Comparison of ENCODE assay signal across 8 cellular contexts in genomic region chrX:47836164-47837072, GRCh38. TPM values are rescaled to one million over a fixed set of nuclear protein-coding genes. Genes with fewer than 3 reads are reported as not detected.
DNase-seq lines count a peak whose midpoint lies in the region; ATAC-seq, FAIRE-seq and TF ChIP-seq lines count a peak whose summit lies in the region.

ZNF81 (plus strand) TSS chrX:47836902; CDS start chrX:47846268, 9,366 bp downstream.

- H3K4me1 ChIP-seq in Caco-2 = no peaks in the 10 kb centered on the region

- no peaks in the 10 kb centered on the region for H3K27me3 ChIP-seq in Caco-2 (replicated peaks; ENCODE audit: control insufficient read depth, insufficient read depth, low read length)

- H3K9me3 Mint-ChIP-seq in Caco-2 (ENCODE audit: unreplicated experiment) (no peaks in the 10 kb centered on the region), memory B cell (no peaks in the 10 kb centered on the region)
- H3K9me3 Mint-ChIP-seq in effector memory CD8-positive, alpha-beta T cell = no peaks in the 10 kb centered on the region

- peak; percentile 94 to 96 for DNase-seq in Caco-2
- DNase-seq in HTR-8/SVneo (ENCODE audit: insufficient read length, low spot score) = peak; percentile 67
- DNase-seq in NOMO-1 treated with DMSO at 0.1 percent for 48 hours (lab: John Stamatoyannopoulos, UW; ENCODE audit: unreplicated experiment) = peak; percentile 84
- peak; percentile 67 to 79 (median 71) for DNase-seq in activated CD8-positive, alpha-beta memory T cell treated with anti-CD3 and anti-CD28 coated beads for 48 hours (ENCODE audit: low read depth in 2 of 3, low spot score in 2 of 3)
- peak; percentile 84 to 89 (median 87) for DNase-seq in effector memory CD8-positive, alpha-beta T cell
- DNase-seq in memory B cell (ENCODE audit: low spot score in 2 of 2) = peak; percentile 76 to 82
- peak; percentile 84 for DNase-seq in stimulated activated CD8-positive, alpha-beta memory T cell treated with anti-CD3 and anti-CD28 coated beads, Interleukin-12 subunit alpha, Interleukin-12 subunit beta, amount 100 ng/mL, for 1 hour (ENCODE audit: low read depth)

- H3K4me3 ChIP-seq in Caco-2 (ENCODE audit: low read depth, low read length) = peak within 1 kb of the TSS; percentile 44

- POLR2A ChIA-PET in Caco-2 (lab: Charles Lee) = no interaction called here

- peaks cover 5% of the 10 kb centered on the region for H3K36me3 Mint-ChIP-seq in Caco-2 (ENCODE audit: insufficient read depth, unreplicated experiment)
- peaks cover 11% of the 10 kb centered on the region for H3K36me3 Mint-ChIP-seq in effector memory CD8-positive, alpha-beta T cell (ENCODE audit: insufficient read depth)
- no peaks in the 10 kb centered on the region for H3K36me3 Mint-ChIP-seq in memory B cell

- CTCF ChIA-PET in Caco-2 (lab: Charles Lee) = no interaction called here

- TF ChIP-seq CTCF in Caco-2 (IDR thresholded peaks at IDR 0.05; ENCODE audit: insufficient read depth in 1 of 2, low read depth in 1 of 2, low read length in 1 of 2, severe bottlenecking in 1 of 2, unreplicated experiment in 1 of 2) = no peak

- BruUV-seq in Caco-2 (replicated peaks; lab: Mats Ljungman, UMichigan) = no TSS peak

- H3K27ac Mint-ChIP-seq in Caco-2 (ENCODE audit: unreplicated experiment) = peak within 1 kb of the TSS; percentile 99
- peak within 1 kb of the TSS; percentile 98 to 99 for H3K27ac Mint-ChIP-seq in effector memory CD8-positive, alpha-beta T cell
- H3K27ac Mint-ChIP-seq in memory B cell = peak within 1 kb of the TSS; percentile 98

- no peaks in the 10 kb centered on the region for H3K27me3 Mint-ChIP-seq in Caco-2 (ENCODE audit: insufficient read depth, unreplicated experiment)
- H3K27me3 Mint-ChIP-seq in effector memory CD8-positive, alpha-beta T cell = no peaks in the 10 kb centered on the region
- H3K27me3 Mint-ChIP-seq in memory B cell = no peaks in the 10 kb centered on the region

- H3K4me3 Mint-ChIP-seq in Caco-2 (ENCODE audit: unreplicated experiment) (peak within 1 kb of the TSS; percentile 100), memory B cell (peak within 1 kb of the TSS; percentile 100)
- peak within 1 kb of the TSS; percentile 97 to 99 for H3K4me3 Mint-ChIP-seq in effector memory CD8-positive, alpha-beta T cell

- intact Hi-C loops in Caco-2 (cut with micrococcal nuclease; ENCODE audit: unreplicated experiment) = loop anchor here (5.0 kb wide), 1 partner anchor 184 kb away; the partner anchor contains the start of gene ELK1

- H3K36me3 ChIP-seq in Caco-2 (ENCODE audit: control insufficient read depth, insufficient read depth, low read length) = no peaks in the 10 kb centered on the region

- FAIRE-seq in HTR-8/SVneo (lab: Jason Lieb, UNC) = peak; percentile 92

- H3K4me1 Mint-ChIP-seq in Caco-2 (ENCODE audit: low read depth, unreplicated experiment) (peaks cover under 1% of the 10 kb centered on the region), memory B cell (peaks cover 6% of the 10 kb centered on the region)
- peaks cover 15 to 25% of the 10 kb centered on the region in 2 donors for H3K4me1 Mint-ChIP-seq in effector memory CD8-positive, alpha-beta T cell (ENCODE audit: low read depth in 2 of 2)

- ATAC-seq in GM21381 (IDR thresholded peaks at IDR 0.05; ENCODE audit: unreplicated experiment) = peak; percentile 91
- peak; percentile 97 for ATAC-seq in effector memory CD8-positive, alpha-beta T cell (replicated peaks)
- peak; percentile 94 for ATAC-seq in memory B cell (ENCODE audit: low read depth)

- H3K9me3 ChIP-seq in Caco-2 = no peaks in the 10 kb centered on the region

RNA-seq across cellular contexts. Expression of gene ZNF81, which starts in this region (rescaled TPM):
- 7.7 and 9.5 TPM in 2 replicates for total RNA-seq in Caco-2 (2022)

Comparison
In these comparisons a context has a peak if more than half of its experiments do, and no peak if none do; other contexts are left out.
1. Peak in every context shown above with its lines: DNase-seq, ATAC-seq and H3K4me3 ChIP-seq.